In genomic region chr3:67654832-67655152, GRCh38 we compare ENCODE assay signal across 7 cellular contexts. TPM values are rescaled to one million over a fixed set of nuclear protein-coding genes. Genes with fewer than 3 reads are reported as not detected.
DNase-seq lines count a peak whose midpoint lies in the region; ATAC-seq and TF ChIP-seq lines count a peak whose summit lies in the region.

No MANE protein-coding gene starts in this region.

- H3K9me3 ChIP-seq in HEK293 (ENCODE audit: control insufficient read depth, insufficient read depth, low read depth, low read length): no peaks in the 10 kb centered on the region
- no peaks in the 10 kb centered on the region for H3K9me3 ChIP-seq in gastroesophageal sphincter
- no peaks in the 10 kb centered on the region for H3K9me3 ChIP-seq in sigmoid colon

- TF ChIP-seq EP300 in gastroesophageal sphincter (IDR thresholded peaks at IDR 0.05) (no peak), sigmoid colon (IDR thresholded peaks at IDR 0.05) (no peak)

- H3K27ac ChIP-seq in HEK293 (ENCODE audit: extremely low read depth, low read depth, low read length): peak overlapping the region; percentile 89
- peak overlapping the region; percentile 96 for H3K27ac ChIP-seq in VCaP
- peak overlapping the region; percentile 72 to 99 (median 95) for H3K27ac ChIP-seq in gastroesophageal sphincter
- peak overlapping the region; percentile 94 to 98 (median 96) for H3K27ac ChIP-seq in sigmoid colon

- DNase-seq in sigmoid colon (no peak), NCI-H748 (lab: John Stamatoyannopoulos, UW; ENCODE audit: unreplicated experiment) (no peak), middle frontal gyrus (ENCODE audit: extremely low spot score, low spot score) (no peak)

- H3K27me3 ChIP-seq in gastroesophageal sphincter: no peaks in the 10 kb centered on the region
- no peaks in the 10 kb centered on the region for H3K27me3 ChIP-seq in sigmoid colon

- intact Hi-C loops in sigmoid colon (cut with DNase I): loop anchor here (10.0 kb wide), 1 partner anchor 660 kb away; the partner anchor contains the start of gene KBTBD8

- 0 to 10% methylated on average over 2 to 6 of the region's 11 CpGs for WGBS in gastroesophageal sphincter (ENCODE audit: low coverage in 1 of 2), 2 donors
- 5 to 15% methylated on average over 11 of the region's 11 CpGs for WGBS in sigmoid colon, 2 donors

- no peak for TF ChIP-seq CTCF in HEK293 (tag by site-specific recombination; IDR thresholded peaks at IDR 0.05)
- no peak for TF ChIP-seq CTCF in VCaP (conservative IDR thresholded peaks at IDR 0.05)
- no peak for TF ChIP-seq CTCF in gastroesophageal sphincter (IDR thresholded peaks at IDR 0.05)
- no peak for TF ChIP-seq CTCF in sigmoid colon (IDR thresholded peaks at IDR 0.05)

- CTCF ChIA-PET in HEK293 (lab: Yijun Ruan, JAX): no interaction called here

- peaks cover 0 to 3% of the 10 kb centered on the region in 2 experiments; a peak in 1 of 3 replicates for H3K36me3 ChIP-seq in HEK293 (ENCODE audit: control insufficient read depth in 2 of 2, insufficient read depth in 1 of 2, low read length in 2 of 2)
- H3K36me3 ChIP-seq in gastroesophageal sphincter: no peaks in the 10 kb centered on the region
- H3K36me3 ChIP-seq in sigmoid colon: no peaks in the 10 kb centered on the region

- H3K4me3 ChIP-seq in HEK293 (ENCODE audit: low read depth, low read length) (peak overlapping the region; percentile 66), gastroesophageal sphincter (peak overlapping the region; percentile 67 to 97), sigmoid colon (peak overlapping the region; percentile 84 to 98 (median 92))

- peak; percentile 43 for ATAC-seq in gastroesophageal sphincter
- ATAC-seq in HG02798 (IDR thresholded peaks at IDR 0.05; ENCODE audit: poor library complexity, unreplicated experiment): no peak

- no peak for TF ChIP-seq POLR2A in gastroesophageal sphincter (IDR thresholded peaks at IDR 0.05)
- TF ChIP-seq POLR2A in sigmoid colon (IDR thresholded peaks at IDR 0.05): no peak

- POLR2A ChIA-PET in HEK293 (lab: Yijun Ruan, JAX): no interaction called here

- no peaks in the 10 kb centered on the region for H3K4me1 ChIP-seq in HEK293 (ENCODE audit: control insufficient read depth, insufficient read depth, low read length)
- peaks cover 0 to 51% (median 14%) of the 10 kb centered on the region in 3 donors for H3K4me1 ChIP-seq in gastroesophageal sphincter
- peaks cover 0 to 34% (median 19%) of the 10 kb centered on the region in 4 donors for H3K4me1 ChIP-seq in sigmoid colon

TF ChIP-seq in HEK293, 187 proteins besides CTCF, POLR2A, EP300 and RAD21:
- TF ChIP-seq ZNF221 (tag by site-specific recombination; IDR thresholded peaks at IDR 0.05; ENCODE audit: borderline replicate concordance) (no peak), ZNF394 (tag by site-specific recombination; IDR thresholded peaks at IDR 0.05; ENCODE audit: borderline replicate concordance) (peak; percentile 17; the same call in 1 of the 2 replicates)

RNA-seq across cellular contexts. Expression of gene SUCLG2, which starts 0.4 kb away (rescaled TPM):
- 10 to 100 TPM; 53.3 to 79.4 (median 69.8) TPM for total RNA-seq in gastroesophageal sphincter
- total RNA-seq in sigmoid colon: 10 to 100 TPM; 63.1 to 70.9 (median 66.9) TPM
- 100 to 1,000 TPM in 2 of 3 donors, 10 to 100 TPM in 1; 72.1 to 289 (median 194) TPM for polyA plus RNA-seq in sigmoid colon
